10 cellular contexts compared by ENCODE assay signal in genomic region chr10:63376560-63377304, GRCh38.
DNase-seq lines count a peak whose midpoint lies in the region; ATAC-seq and TF ChIP-seq lines count a peak whose summit lies in the region.
"Had no signal": no experiment of that assay in that cellular context is flagged by ENCODE, and none has a peak within 500 bp of the region (broad histone marks: within the 10 kb centered on the region; RNA-seq: fewer than 3 reads in every experiment).

No MANE protein-coding gene starts in this region.

- DNase-seq in activated B cell treated with CpG ODN at 0.5 μM for 24 hours (no peak), adrenal gland (no peak), DMS53 treated with DMSO at 0.1 percent for 48 hours (lab: John Stamatoyannopoulos, UW; ENCODE audit: unreplicated experiment) (no peak), T-cell (no peak)
- no peak for DNase-seq in activated CD4-positive, alpha-beta T cell treated with anti-CD3 and anti-CD28 coated beads, Interleukin-2, amount 50 U/mL, for 1 hour
- DNase-seq: caudate nucleus, NCI-H1092 had no signal

- TF ChIP-seq POLR2A in adrenal gland (IDR thresholded peaks at IDR 0.05) = no peak

- H3K9me3 Mint-ChIP-seq in activated B cell treated with CpG ODN at 0.5 μM for 24 hours (no peaks in the 10 kb centered on the region), T-cell (peaks cover 0 to 8% (median 0%) of the 10 kb centered on the region in 3 donors)

- peaks cover 15% of the 10 kb centered on the region for H3K4me1 Mint-ChIP-seq in activated B cell treated with CpG ODN at 0.5 μM for 24 hours
- H3K4me1 Mint-ChIP-seq in T-cell = peaks cover 19 to 32% (median 29%) of the 10 kb centered on the region in 3 donors

- no peaks in the 10 kb centered on the region for H3K9me3 ChIP-seq in skeletal muscle satellite cell (replicated peaks; ENCODE audit: low read length)
- H3K9me3 ChIP-seq in adrenal gland (replicated peaks in 1 of 3) = no peaks in the 10 kb centered on the region

- intact Hi-C loops in activated B cell treated with CpG ODN at 0.5 μM for 24 hours (cut with micrococcal nuclease) (loop anchor here (1.0 to 2.0 kb wide), 3 partner anchors 7 to 160 kb away; no protein-coding TSS in a partner anchor), adrenal gland (cut with DNase I) (no loop called here)

- peaks cover 7% of the 10 kb centered on the region for H3K36me3 Mint-ChIP-seq in activated B cell treated with CpG ODN at 0.5 μM for 24 hours (ENCODE audit: low read depth)
- peaks cover 32% of the 10 kb centered on the region for H3K36me3 Mint-ChIP-seq in T-cell

- H3K27me3 Mint-ChIP-seq in activated B cell treated with CpG ODN at 0.5 μM for 24 hours (no peaks in the 10 kb centered on the region), T-cell (no peaks in the 10 kb centered on the region)

- 68 to 79% (median 78%) methylated on average over 4 of the region's 4 CpGs for WGBS in adrenal gland, 4 donors

- H3K4me1 ChIP-seq in skeletal muscle satellite cell (ENCODE audit: control insufficient read depth, insufficient read depth, low read length) = peaks cover 25% of the 10 kb centered on the region
- H3K4me1 ChIP-seq in adrenal gland (replicated peaks in 1 of 2) = peaks cover 6 to 8% of the 10 kb centered on the region in 2 donors

- peak overlapping the region; percentile 61 for H3K4me2 ChIP-seq in skeletal muscle satellite cell (ENCODE audit: low read length)

- H3K27ac Mint-ChIP-seq in activated B cell treated with CpG ODN at 0.5 μM for 24 hours = peak overlapping the region; percentile 53
- H3K27ac Mint-ChIP-seq in T-cell = no peak overlapping the region

- H3K4me3 Mint-ChIP-seq in activated B cell treated with CpG ODN at 0.5 μM for 24 hours = peak overlapping the region; percentile 72
- H3K4me3 Mint-ChIP-seq in T-cell = no peak overlapping the region

- no peak for TF ChIP-seq CTCF in activated B cell treated with CpG ODN at 0.5 μM for 24 hours (IDR thresholded peaks at IDR 0.05)
- no peak for TF ChIP-seq CTCF in adrenal gland (IDR thresholded peaks at IDR 0.05)

- H3K27me3 ChIP-seq in skeletal muscle satellite cell (ENCODE audit: control insufficient read depth, insufficient read depth, low read length) = no peaks in the 10 kb centered on the region
- no peaks in the 10 kb centered on the region for H3K27me3 ChIP-seq in adrenal gland

- H3K36me3 ChIP-seq in skeletal muscle satellite cell (ENCODE audit: insufficient read depth, low read length) (no peaks in the 10 kb centered on the region), adrenal gland (replicated peaks in 1 of 2) (no peaks in the 10 kb centered on the region)

- peak; percentile 96 for ATAC-seq in GM19035 (IDR thresholded peaks at IDR 0.05; ENCODE audit: unreplicated experiment)
- peak; percentile 91 for ATAC-seq in HG03045 (IDR thresholded peaks at IDR 0.05; ENCODE audit: unreplicated experiment)
- peak; percentile 92 for ATAC-seq in activated B cell treated with CpG ODN at 0.5 μM for 24 hours (ENCODE audit: low read depth)
- no peak for ATAC-seq in T-cell (replicated peaks in 1 of 4)

- H3K4me3 ChIP-seq in skeletal muscle satellite cell (ENCODE audit: low read length) (peak overlapping the region; percentile 24), adrenal gland (no peak overlapping the region)

- POLR2A ChIA-PET in activated B cell treated with CpG ODN at 0.5 μM for 24 hours (lab: Charles Lee) (no interaction called here), T-cell (lab: Charles Lee) (no interaction called here)

- H3K27ac ChIP-seq in adrenal gland = no peak overlapping the region

- H3K9ac ChIP-seq in skeletal muscle satellite cell (ENCODE audit: low read depth, low read length) = peak overlapping the region; percentile 39

- CTCF ChIA-PET in activated B cell treated with CpG ODN at 0.5 μM for 24 hours (lab: Charles Lee) = no interaction called here
- CTCF ChIA-PET in T-cell (lab: Charles Lee) = interaction anchor here in 1 of 2 donors (0.6 kb wide), 1 partner anchor 88 kb away, joined by 3 read pairs; no protein-coding TSS in a partner anchor

Comparison
In these comparisons a context has a peak if more than half of its experiments do, and no peak if none do; other contexts are left out.
1. ATAC-seq: peak in GM19035 (single experiment), HG03045 (single experiment) and activated B cell treated with CpG ODN at 0.5 μM for 24 hours (single experiment); none in T-cell (0 of 4).